In the genomic region with DNA sequence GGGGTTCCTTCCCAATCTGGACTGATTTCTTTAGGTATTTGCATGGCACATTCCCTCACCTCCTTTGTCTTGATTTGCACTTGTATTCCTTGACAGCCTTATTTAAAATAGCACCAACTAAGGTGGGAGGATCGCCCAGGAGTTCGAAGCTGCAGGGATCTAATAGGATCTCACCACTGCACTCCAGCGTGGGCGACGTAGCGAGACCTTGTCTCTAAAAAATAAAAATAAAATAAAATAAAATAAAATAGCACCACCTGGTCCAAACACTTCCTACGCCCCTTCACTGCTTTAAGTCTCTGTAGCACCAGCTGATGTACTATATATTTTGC, we compare ENCODE assay signal across 1 cellular context.
TF ChIP-seq lines count a peak whose summit lies in the region.

No MANE protein-coding gene starts in this region.

TF ChIP-seq in endothelial cell of umbilical vein, 7 proteins besides CTCF, POLR2A, EP300 and RAD21:
- TF ChIP-seq FOS (IDR thresholded peaks at IDR 0.05; ENCODE audit: borderline replicate concordance, insufficient read depth, low read length) = no peak
